In the genomic region with DNA sequence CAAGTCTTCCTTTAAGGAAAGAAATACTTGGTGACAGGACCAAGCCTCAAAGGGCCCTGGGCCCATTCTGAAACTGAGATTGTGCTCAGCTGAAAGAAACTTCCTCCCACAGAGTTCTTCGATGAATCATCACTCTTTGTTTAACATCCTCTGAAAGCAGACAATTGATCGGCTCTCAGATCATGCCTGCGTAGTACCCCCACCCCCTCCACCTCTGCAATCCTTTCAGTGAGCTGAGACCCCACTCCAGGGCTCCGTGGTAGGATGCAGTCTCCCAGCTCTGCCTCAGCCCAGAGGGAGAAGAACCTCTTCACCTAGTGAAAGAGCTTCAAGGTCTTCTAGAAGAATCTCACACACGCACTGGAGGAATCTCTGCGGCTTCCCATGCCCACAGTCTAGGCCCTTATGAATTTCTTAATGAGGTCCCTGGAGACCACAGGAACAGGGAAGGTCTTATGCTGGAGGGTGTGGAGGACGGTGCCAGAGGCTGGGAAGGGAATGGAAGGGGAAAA, we compare ENCODE assay signal across 8 cellular contexts.
DNase-seq lines count a peak whose midpoint lies in the region; ATAC-seq, FAIRE-seq and TF ChIP-seq lines count a peak whose summit lies in the region.

No MANE protein-coding gene starts in this region.

- peaks cover 3 to 50% of the 10 kb centered on the region in 2 experiments for H3K79me2 ChIP-seq in H1 (ENCODE audit: control insufficient read depth in 1 of 2, insufficient read depth in 2 of 2, low read length in 2 of 2)

- H2AK5ac ChIP-seq in H1 (ENCODE audit: low read depth, low read length) = peak overlapping the region; percentile 18; the same call in 1 of the 2 replicates

- peak overlapping the region; percentile 59 for H4K91ac ChIP-seq in H1 (replicated peaks; ENCODE audit: insufficient read length, low read length)

- peaks cover 19 to 28% (median 25%) of the 10 kb centered on the region in 4 experiments for H3K4me1 ChIP-seq in H1 (replicated peaks in 1 of 4; ENCODE audit: control insufficient read depth in 3 of 4, insufficient read depth in 4 of 4, low read length in 3 of 4)
- H3K4me1 ChIP-seq in right cardiac atrium (ENCODE audit: control insufficient read depth, insufficient read depth, low read length) = peaks cover 2% of the 10 kb centered on the region

- intact Hi-C loops in right cardiac atrium (cut with DNase I) = no loop called here

- no peak overlapping the region for H3K9ac ChIP-seq in H1 (replicated peaks in 1 of 4; ENCODE audit: extremely low read depth in 1 of 4, low read depth in 3 of 4, low read length in 3 of 4)

- H4K20me1 ChIP-seq in H1 (replicated peaks in 1 of 2; ENCODE audit: control insufficient read depth in 1 of 2, insufficient read depth in 2 of 2, low read length in 2 of 2) = peaks cover 3% of the 10 kb centered on the region in 2 experiments

- H3K23me2 ChIP-seq in H1 (ENCODE audit: low read depth, low read length) = peaks cover 13% of the 10 kb centered on the region; the same call in 1 of the 2 replicates

- H3K36me3 ChIP-seq in H1 (ENCODE audit: control insufficient read depth in 2 of 4, insufficient read depth in 4 of 4, low read length in 3 of 4) = no peaks in the 10 kb centered on the region

- CTCF ChIA-PET in H1 (lab: Charles Lee; ENCODE audit: partially characterized antibody) = interaction anchor here (0.7 to 2.1 kb wide), 10 partner anchors 14 to 1145 kb away, joined by 3 to 13 read pairs (median 3); no protein-coding TSS in a partner anchor

- H4K5ac ChIP-seq in H1 (ENCODE audit: insufficient read length, low read depth, low read length) = no peak overlapping the region

- peak; percentile 72 for FAIRE-seq in H1 (lab: Jason Lieb, UNC)

- H3K9me3 ChIP-seq in T-helper 17 cell (ENCODE audit: control insufficient read depth, low read length, poor library complexity, severe bottlenecking) (no peaks in the 10 kb centered on the region), H1 (ENCODE audit: insufficient read depth in 2 of 2, low read depth in 1 of 2, low read length in 1 of 2) (no peaks in the 10 kb centered on the region), right cardiac atrium (ENCODE audit: control insufficient read depth, low read length) (no peaks in the 10 kb centered on the region)

- TF ChIP-seq EP300 in H1 (IDR thresholded peaks at IDR 0.05; ENCODE audit: borderline replicate concordance in 1 of 2, low read depth in 2 of 2, low read length in 2 of 2) = no peak

- H3K4me1 Mint-ChIP-seq in T-helper 17 cell = peaks cover 11% of the 10 kb centered on the region

- peak overlapping the region; percentile 60 for H3K27ac Mint-ChIP-seq in T-helper 17 cell

- peaks cover 12% of the 10 kb centered on the region for H3K79me1 ChIP-seq in H1 (ENCODE audit: low read depth, low read length)

- no peak overlapping the region for H3K56ac ChIP-seq in H1 (replicated peaks; ENCODE audit: insufficient read length, low read depth, low read length)

- 38% methylated on average over 7 of the region's 7 CpGs; no CpG with 5 or more reads in 1 of the 2 experiments for WGBS in H1 (ENCODE audit: extremely low coverage in 1 of 2, insufficient coverage in 1 of 2, insufficient read length in 1 of 2, insufficient replicate concordance in 2 of 2, low coverage in 1 of 2, low lambda C conversion rate in 2 of 2, missing lambda C conversion rate in 1 of 2), 2 experiments
- 51% methylated on average over 7 of the region's 7 CpGs for WGBS in right cardiac atrium

- H3K27me3 ChIP-seq in H1 (replicated peaks in 1 of 4; ENCODE audit: control insufficient read depth in 3 of 4, extremely low read depth in 1 of 4, insufficient read depth in 3 of 4, low read length in 3 of 4) (peaks cover 0 to 15% (median 7%) of the 10 kb centered on the region in 4 experiments; a peak in 5 of 7 replicates), right cardiac atrium (ENCODE audit: control insufficient read depth, insufficient read depth) (no peaks in the 10 kb centered on the region)

- no peak for TF ChIP-seq CTCF in H1 (IDR thresholded peaks at IDR 0.05; ENCODE audit: control extremely low read depth in 1 of 3, insufficient read depth in 1 of 3, low read depth in 1 of 3, low read length in 3 of 3)

- no peak overlapping the region for H4K8ac ChIP-seq in H1 (ENCODE audit: extremely low read depth, insufficient read depth, low read length)

- H3K18ac ChIP-seq in H1 (ENCODE audit: extremely low read depth, low read length) = peak overlapping the region; percentile 79; the same call in 1 of the 2 replicates

- no peak overlapping the region for H3K27ac ChIP-seq in H1 (ENCODE audit: low read depth, low read length)
- no peak overlapping the region for H3K27ac ChIP-seq in right cardiac atrium (ENCODE audit: low read length)

- no peak overlapping the region for H3K23ac ChIP-seq in H1 (ENCODE audit: insufficient read length)

- no peaks in the 10 kb centered on the region for H3K36me3 Mint-ChIP-seq in T-helper 17 cell (ENCODE audit: low read depth)

- peak overlapping the region; percentile 40; the same call in 1 of the 2 replicates for H2BK20ac ChIP-seq in H1 (ENCODE audit: low read length)

- TF ChIP-seq RAD21 in H1 (IDR thresholded peaks at IDR 0.05 in 1 of 2, conservative IDR thresholded peaks at IDR 0.05 in 1 of 2; ENCODE audit: low read depth in 2 of 2, low read length in 2 of 2) = no peak

- peak; percentile 79 for ATAC-seq in GM18499 (IDR thresholded peaks at IDR 0.05; ENCODE audit: insufficient read depth, unreplicated experiment)
- ATAC-seq in HG02759 (IDR thresholded peaks at IDR 0.05; ENCODE audit: unreplicated experiment) = peak; percentile 46
- no peak for ATAC-seq in T-helper 17 cell
- no peak for ATAC-seq in right cardiac atrium

- H3K4me3 Mint-ChIP-seq in T-helper 17 cell = no peak overlapping the region

- peak overlapping the region; percentile 51 for H2BK12ac ChIP-seq in H1 (ENCODE audit: low read depth, low read length)

- no peak overlapping the region for H2AFZ ChIP-seq in H1 (ENCODE audit: low read length)

- H2BK120ac ChIP-seq in H1 (replicated peaks; ENCODE audit: low read depth, low read length) = no peak overlapping the region

- peak overlapping the region in 3 of 4 experiments; percentile 20 to 51 (median 36); a peak in 4 of 8 replicates for H3K4me3 ChIP-seq in H1 (ENCODE audit: extremely low read depth in 1 of 4, insufficient read depth in 2 of 4, low read depth in 3 of 4, low read length in 4 of 4)
- no peak overlapping the region for H3K4me3 ChIP-seq in right cardiac atrium (ENCODE audit: low read length)

- H3K4me2 ChIP-seq in H1 (ENCODE audit: insufficient read depth in 1 of 2, low read depth in 2 of 2, low read length in 2 of 2) = peak overlapping the region; percentile 50 to 90

- no peak overlapping the region for H3K14ac ChIP-seq in H1 (ENCODE audit: insufficient read length)

- H3K27me3 Mint-ChIP-seq in T-helper 17 cell = peaks cover 15% of the 10 kb centered on the region

- TF ChIP-seq POLR2A in H1 (IDR thresholded peaks at IDR 0.05; ENCODE audit: control extremely low read depth in 1 of 2, low read depth in 2 of 2, low read length in 2 of 2) = peak in 1 of 2 experiments; percentile 39; a peak in 1 of 3 replicates

- H2BK5ac ChIP-seq in H1 (ENCODE audit: low read depth, low read length) = peak overlapping the region; percentile 36; the same call in 1 of the 2 replicates

- peak overlapping the region; percentile 49 for H3K4ac ChIP-seq in H1 (replicated peaks; ENCODE audit: insufficient read length, low read depth, low read length)

- DNase-seq in T-helper 17 cell (no peak), H1 (ENCODE audit: low read depth in 1 of 2, low spot score in 2 of 2) (no peak), NCI-H2081 treated with DMSO at 0.1 percent for 48 hours (lab: John Stamatoyannopoulos, UW) (no peak), HuH-7 (ENCODE audit: low spot score) (no peak), right cardiac atrium (no peak)
- DNase-seq in stimulated activated CD4-positive, alpha-beta T cell treated with anti-CD3 and anti-CD28 coated beads, TNF-alpha, amount 100 ng/mL, for 24 hours (ENCODE audit: low read depth in 3 of 3) = peak in 2 of 3 experiments; percentile 20 to 33

- H2BK15ac ChIP-seq in H1 (ENCODE audit: low read length) = peak overlapping the region; percentile 10; the same call in 1 of the 2 replicates

- POLR2A ChIA-PET in H1 (lab: Charles Lee; ENCODE audit: partially characterized antibody) = interaction anchor here (0.6 to 1.2 kb wide), 5 partner anchors 8 to 16 kb away, joined by 3 to 5 read pairs (median 4); no protein-coding TSS in a partner anchor

TF ChIP-seq in H1, 55 proteins besides CTCF, POLR2A, EP300 and RAD21:
- TF ChIP-seq ASH2L (IDR thresholded peaks at IDR 0.05; ENCODE audit: low read length) = peak; percentile 31
- TF ChIP-seq CHD1 (IDR thresholded peaks at IDR 0.05; ENCODE audit: low read depth, low read length) = no peak
- TF ChIP-seq JUND (IDR thresholded peaks at IDR 0.05; ENCODE audit: low read length) = peak; percentile 78; the same call in 1 of the 2 replicates
- TF ChIP-seq TAF1 (IDR thresholded peaks at IDR 0.05; ENCODE audit: low read depth, low read length) = 0 out of 2 replicates have a peak, but pooled peaks have one; percentile 34
TF ChIP-seq in H1: peak in this region for 3.

Comparison
In these comparisons a context has a peak if more than half of its experiments do, and no peak if none do; other contexts are left out.
1. ATAC-seq: peak in GM18499 (single experiment) and HG02759 (single experiment); none in T-helper 17 cell (single experiment) and right cardiac atrium (0 of 2).
2. DNase-seq: peak in stimulated activated CD4-positive, alpha-beta T cell treated with anti-CD3 and anti-CD28 coated beads, TNF-alpha, amount 100 ng/mL, for 24 hours (2 of 3); none in T-helper 17 cell (0 of 3), H1 (0 of 2), NCI-H2081 treated with DMSO at 0.1 percent for 48 hours (single experiment), HuH-7 (single experiment) and right cardiac atrium (0 of 3).